Comparison of ENCODE assay signal across 5 cellular contexts in genomic region chr18:56517761-56518160, GRCh38.
"Had no signal": no experiment of that assay in that cellular context is flagged by ENCODE, and none has a peak within 500 bp of the region (broad histone marks: within the 10 kb centered on the region; RNA-seq: fewer than 3 reads in every experiment).

No MANE protein-coding gene starts in this region.

- DNase-seq: H9, HCEC 1CT had no signal

- H3K27ac ChIP-seq: HL-60 had no signal

- ATAC-seq: GM23338, HepG2 had no signal

- H3K4me2 ChIP-seq: GM23338 had no signal

- H3K4me3 ChIP-seq: GM23338 had no signal
